1 cellular context compared by ENCODE assay signal in genomic region chr10:104232613-104233102, GRCh38.
TF ChIP-seq lines count a peak whose summit lies in the region.

No MANE protein-coding gene starts in this region.

TF ChIP-seq in WTC11, 78 proteins besides CTCF, POLR2A, EP300 and RAD21 (continued from another document):
- TF ChIP-seq, protein P1, sequence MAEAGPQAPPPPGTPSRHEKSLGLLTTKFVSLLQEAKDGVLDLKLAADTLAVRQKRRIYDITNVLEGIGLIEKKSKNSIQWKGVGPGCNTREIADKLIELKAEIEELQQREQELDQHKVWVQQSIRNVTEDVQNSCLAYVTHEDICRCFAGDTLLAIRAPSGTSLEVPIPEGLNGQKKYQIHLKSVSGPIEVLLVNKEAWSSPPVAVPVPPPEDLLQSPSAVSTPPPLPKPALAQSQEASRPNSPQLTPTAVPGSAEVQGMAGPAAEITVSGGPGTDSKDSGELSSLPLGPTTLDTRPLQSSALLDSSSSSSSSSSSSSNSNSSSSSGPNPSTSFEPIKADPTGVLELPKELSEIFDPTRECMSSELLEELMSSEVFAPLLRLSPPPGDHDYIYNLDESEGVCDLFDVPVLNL (CRISPR knock-in tag; IDR thresholded peaks at IDR 0.05; ENCODE audit: borderline replicate concordance, low read depth): no peak
- no peak for TF ChIP-seq ZNF317 (CRISPR knock-in tag; IDR thresholded peaks at IDR 0.05; ENCODE audit: borderline replicate concordance, low read depth)
